9 cellular contexts compared by ENCODE assay signal in genomic region chr4:74397748-74398426, GRCh38. TPM values are rescaled to one million over a fixed set of nuclear protein-coding genes. Genes with fewer than 3 reads are reported as not detected.
DNase-seq lines count a peak whose midpoint lies in the region; ATAC-seq and TF ChIP-seq lines count a peak whose summit lies in the region.
"Had no signal": no experiment of that assay in that cellular context is flagged by ENCODE, and none has a peak within 500 bp of the region (broad histone marks: within the 10 kb centered on the region; RNA-seq: fewer than 3 reads in every experiment).

No MANE protein-coding gene starts in this region.

- H3K4me1 Mint-ChIP-seq in activated naive CD8-positive, alpha-beta T cell treated with anti-CD3 and anti-CD28 coated beads, Interleukin-2, amount 10 ng/mL, durations not matched to agents 7 days and 5 days, result peaks cover 7% of the 10 kb centered on the region
- peaks cover 23% of the 10 kb centered on the region for H3K4me1 Mint-ChIP-seq in osteocyte (ENCODE audit: unreplicated experiment)

- H3K4me3 Mint-ChIP-seq in activated naive CD8-positive, alpha-beta T cell treated with anti-CD3 and anti-CD28 coated beads, Interleukin-2, amount 10 ng/mL, durations not matched to agents 7 days and 5 days, result peak overlapping the region; percentile 98
- H3K4me3 Mint-ChIP-seq in osteocyte (ENCODE audit: unreplicated experiment), result peak overlapping the region; percentile 38

- POLR2A ChIA-PET in activated naive CD8-positive, alpha-beta T cell treated with anti-CD3 and anti-CD28 coated beads, Interleukin-2, amount 10 ng/mL, durations not matched to agents 7 days and 5 days (lab: Charles Lee), result interaction anchor here (0.7 to 1.0 kb wide), 2 partner anchors 12 to 47 kb away, joined by 3 read pairs; partner anchors contain the start of gene AREG

- no peak for TF ChIP-seq CTCF in osteocyte (IDR thresholded peaks at IDR 0.05)

- ATAC-seq in GM18498 (IDR thresholded peaks at IDR 0.05; ENCODE audit: unreplicated experiment), result peak; percentile 41
- ATAC-seq in HG03432 (IDR thresholded peaks at IDR 0.05; ENCODE audit: unreplicated experiment), result peak; percentile 65
- ATAC-seq in activated naive CD8-positive, alpha-beta T cell treated with anti-CD3 and anti-CD28 coated beads, Interleukin-2, amount 10 ng/mL, durations not matched to agents 7 days and 5 days (ENCODE audit: low read depth), result peak; percentile 71
- ATAC-seq in HG02763 (IDR thresholded peaks at IDR 0.05; ENCODE audit: unreplicated experiment), result no peak

- H3K36me3 Mint-ChIP-seq in activated naive CD8-positive, alpha-beta T cell treated with anti-CD3 and anti-CD28 coated beads, Interleukin-2, amount 10 ng/mL, durations not matched to agents 7 days and 5 days, result no peaks in the 10 kb centered on the region
- no peaks in the 10 kb centered on the region for H3K36me3 Mint-ChIP-seq in osteocyte (ENCODE audit: unreplicated experiment)

- no peak for DNase-seq in activated naive CD8-positive, alpha-beta T cell treated with anti-CD3 and anti-CD28 coated beads, Interleukin-2, amount 10 ng/mL, durations not matched to agents 7 days and 5 days
- DNase-seq in osteocyte (ENCODE audit: extremely low spot score, unreplicated experiment) (no peak), hepatic stellate cell (ENCODE audit: low spot score) (no peak), NCI-H2081 (lab: John Stamatoyannopoulos, UW) (no peak), NCI-H226 (no peak)
- DNase-seq: occipital lobe had no signal

- H3K9me3 Mint-ChIP-seq in activated naive CD8-positive, alpha-beta T cell treated with anti-CD3 and anti-CD28 coated beads, Interleukin-2, amount 10 ng/mL, durations not matched to agents 7 days and 5 days, result no peaks in the 10 kb centered on the region
- H3K9me3 Mint-ChIP-seq in osteocyte (ENCODE audit: unreplicated experiment), result no peaks in the 10 kb centered on the region

- peaks cover 1% of the 10 kb centered on the region for H3K27me3 Mint-ChIP-seq in activated naive CD8-positive, alpha-beta T cell treated with anti-CD3 and anti-CD28 coated beads, Interleukin-2, amount 10 ng/mL, durations not matched to agents 7 days and 5 days
- peaks cover 3% of the 10 kb centered on the region for H3K27me3 Mint-ChIP-seq in osteocyte (ENCODE audit: unreplicated experiment)

- peak overlapping the region; percentile 98 for H3K27ac Mint-ChIP-seq in activated naive CD8-positive, alpha-beta T cell treated with anti-CD3 and anti-CD28 coated beads, Interleukin-2, amount 10 ng/mL, durations not matched to agents 7 days and 5 days
- peak overlapping the region; percentile 74 for H3K27ac Mint-ChIP-seq in osteocyte (ENCODE audit: unreplicated experiment)

RNA-seq across cellular contexts. Expression of gene EREG, which starts 32.9 kb away (rescaled TPM):
- not detected for total RNA-seq in activated naive CD8-positive, alpha-beta T cell treated with anti-CD3 and anti-CD28 coated beads, Interleukin-2, amount 10 ng/mL, durations not matched to agents 7 days and 5 days
- total RNA-seq in osteocyte, result 1.3 and 2.2 TPM in 2 replicates

RNA-seq across cellular contexts. Expression of gene AREG, which starts 47.0 kb away (rescaled TPM):
- total RNA-seq in activated naive CD8-positive, alpha-beta T cell treated with anti-CD3 and anti-CD28 coated beads, Interleukin-2, amount 10 ng/mL, durations not matched to agents 7 days and 5 days, result under 1 TPM in 1 of 2 experiments, not detected in 1; 0.40 TPM
- 0.50 and 0.64 TPM in 2 replicates for total RNA-seq in osteocyte
- total RNA-seq: occipital lobe had no signal
